In genomic region chr7:65265959-65266519, GRCh38 we compare ENCODE assay signal across 18 cellular contexts.
DNase-seq lines count a peak whose midpoint lies in the region; ATAC-seq and TF ChIP-seq lines count a peak whose summit lies in the region.
"Had no signal": no experiment of that assay in that cellular context is flagged by ENCODE, and none has a peak within 500 bp of the region (broad histone marks: within the 10 kb centered on the region; RNA-seq: fewer than 3 reads in every experiment).

No MANE protein-coding gene starts in this region.

- H3K36me3 Mint-ChIP-seq in naive thymus-derived CD8-positive, alpha-beta T cell, result peaks cover 0 to under 1% (median 0%) of the 10 kb centered on the region in 3 donors
- H3K36me3 Mint-ChIP-seq: CD4-positive, alpha-beta memory T cell had no signal

- H3K27ac Mint-ChIP-seq in naive thymus-derived CD8-positive, alpha-beta T cell, result no peak overlapping the region
- H3K27ac Mint-ChIP-seq: CD4-positive, alpha-beta memory T cell; T-helper 17 cell had no signal

- no peak for TF ChIP-seq POLR2A in suprapubic skin (IDR thresholded peaks at IDR 0.05)

- H3K27me3 ChIP-seq in suprapubic skin, result peaks cover 22% of the 10 kb centered on the region
- H3K27me3 ChIP-seq: BLaER1 had no signal

- POLR2A ChIA-PET in naive thymus-derived CD8-positive, alpha-beta T cell (lab: Charles Lee), result no interaction called here

- WGBS in suprapubic skin, result 77% methylated on average over 5 of the region's 7 CpGs

- H3K4me3 ChIP-seq in suprapubic skin, result no peak overlapping the region
- H3K4me3 ChIP-seq: BLaER1, SJSA1 had no signal

- no peak for ATAC-seq in HG03095 (IDR thresholded peaks at IDR 0.05; ENCODE audit: unreplicated experiment)
- no peak for ATAC-seq in naive thymus-derived CD8-positive, alpha-beta T cell
- ATAC-seq: T-helper 17 cell had no signal

- DNase-seq in SHP77 (lab: John Stamatoyannopoulos, UW) (peak; percentile 39 to 55), SHP77 treated with DMSO at 0.1 percent for 48 hours (lab: John Stamatoyannopoulos, UW) (no peak), NCI-H1105 (lab: John Stamatoyannopoulos, UW) (peak; percentile 20), left kidney (ENCODE audit: low read depth, low spot score) (peak; percentile 13), suprapubic skin (ENCODE audit: low spot score in 2 of 2) (no peak)
- no peak for DNase-seq in naive thymus-derived CD8-positive, alpha-beta T cell
- DNase-seq: CD4-positive, alpha-beta memory T cell; GOT3; MV-4-11; NCI-H1417 treated with DMSO at 0.1 percent for 48 hours; NCI-H187 treated with DMSO at 0.1 percent for 48 hours; NCI-H446 treated with DMSO at 0.1 percent for 48 hours; NCI-H69; T-helper 17 cell had no signal

- H3K9me3 Mint-ChIP-seq in naive thymus-derived CD8-positive, alpha-beta T cell, result peaks cover 0 to 2% (median 0%) of the 10 kb centered on the region in 9 donors

- peaks cover 18 to 47% (median 31%) of the 10 kb centered on the region in 5 donors for H3K27me3 Mint-ChIP-seq in naive thymus-derived CD8-positive, alpha-beta T cell

- no peak overlapping the region for H3K4me3 Mint-ChIP-seq in naive thymus-derived CD8-positive, alpha-beta T cell
- H3K4me3 Mint-ChIP-seq: CD4-positive, alpha-beta memory T cell; T-helper 17 cell had no signal

- H3K4me1 Mint-ChIP-seq in naive thymus-derived CD8-positive, alpha-beta T cell, result peaks cover 2 to 10% (median 8%) of the 10 kb centered on the region in 4 donors

- no peak for TF ChIP-seq EP300 in suprapubic skin (IDR thresholded peaks at IDR 0.05)

- TF ChIP-seq CTCF in suprapubic skin (IDR thresholded peaks at IDR 0.05), result no peak

- H3K36me3 ChIP-seq in suprapubic skin, result no peaks in the 10 kb centered on the region
- H3K36me3 ChIP-seq: BLaER1, SJSA1 had no signal

- H3K9me3 ChIP-seq in suprapubic skin, result no peaks in the 10 kb centered on the region
- H3K9me3 ChIP-seq: BLaER1, SJSA1 had no signal

- H3K27ac ChIP-seq in suprapubic skin, result no peak overlapping the region
- H3K27ac ChIP-seq: BLaER1, KMS-11, SJSA1 had no signal

- peaks cover 11% of the 10 kb centered on the region for H3K4me1 ChIP-seq in suprapubic skin
- H3K4me1 ChIP-seq: SJSA1 had no signal

Comparison
In these comparisons a context has a peak if more than half of its experiments do, and no peak if none do; other contexts are left out.
1. DNase-seq: peak in SHP77 (2 of 2), NCI-H1105 (single experiment) and left kidney (single experiment); none in SHP77 treated with DMSO at 0.1 percent for 48 hours (single experiment), suprapubic skin (0 of 2) and naive thymus-derived CD8-positive, alpha-beta T cell (0 of 10).